Comparison of ENCODE assay signal across 19 cellular contexts in genomic region chr1:185998391-185998790, GRCh38.
DNase-seq lines count a peak whose midpoint lies in the region; ATAC-seq and TF ChIP-seq lines count a peak whose summit lies in the region.
"Had no signal": no experiment of that assay in that cellular context is flagged by ENCODE, and none has a peak within 500 bp of the region (broad histone marks: within the 10 kb centered on the region; RNA-seq: fewer than 3 reads in every experiment).

No MANE protein-coding gene starts in this region.

- H3K4me1 ChIP-seq in HCT116 (ENCODE audit: control insufficient read depth in 1 of 2, insufficient read depth in 2 of 2, low read length in 2 of 2) (no peaks in the 10 kb centered on the region), tibial nerve (no peaks in the 10 kb centered on the region)
- H3K4me1 ChIP-seq: prostate gland had no signal

- no peak overlapping the region for H3K9ac ChIP-seq in HCT116 (ENCODE audit: low read length)
- H3K9ac ChIP-seq: BLaER1 treated with 17β-estradiol and CSF1 and Interleukin-3, amounts not matched to agents 10 nM and 100 nM had no signal

- ATAC-seq in HCT116 (no peak; the same call in 1 of the 2 replicates), SK-N-SH treated with all-trans-retinoic acid at 6 μM for 48 hours (peak; percentile 45; the same call in 1 of the 3 replicates), GM19328 (IDR thresholded peaks at IDR 0.05; ENCODE audit: unreplicated experiment) (no peak), GM21619 (IDR thresholded peaks at IDR 0.05; ENCODE audit: unreplicated experiment) (no peak)
- ATAC-seq: activated naive CD8-positive, alpha-beta T cell treated with anti-CD3 and anti-CD28 coated beads, Interleukin-2, amount 50 U/mL, for 24 hours; activated T-cell treated with anti-CD3 and anti-CD28 coated beads, Interleukin-2, amount 50 U/mL, for 72 hours; left colon had no signal

- H3K27ac ChIP-seq in C4-2B (no peak overlapping the region), HCT116 (ENCODE audit: low read depth, low read length) (no peak overlapping the region), tibial nerve (no peak overlapping the region)
- H3K27ac ChIP-seq: BLaER1 treated with 17β-estradiol and CSF1 and Interleukin-3, amounts not matched to agents 10 nM and 100 nM; prostate gland; RWPE1 had no signal

- TF ChIP-seq POLR2A in HCT116 (IDR thresholded peaks at IDR 0.05; ENCODE audit: borderline replicate concordance, extremely low read depth, insufficient read depth, insufficient read length) (no peak), tibial nerve (IDR thresholded peaks at IDR 0.05) (no peak)

- DNase-seq in HCT116 (ENCODE audit: low read depth, low spot score) (no peak), iPS-NIHi7 (ENCODE audit: extremely low spot score) (peak; percentile 17), tibial nerve (ENCODE audit: low spot score in 2 of 2) (no peak), DMS79 treated with DMSO at 0.1 percent for 48 hours (lab: John Stamatoyannopoulos, UW) (no peak)
- DNase-seq: activated CD4-positive, alpha-beta T cell treated with anti-CD3 and anti-CD28 coated beads, Interleukin-2, amount 50 U/mL, for 1 hour; activated naive CD8-positive, alpha-beta T cell treated with anti-CD3 and anti-CD28 coated beads, Interleukin-2, amount 50 U/mL, for 24 hours; activated T-cell treated with anti-CD3 and anti-CD28 coated beads, Interleukin-2, amount 50 U/mL, for 72 hours; GF-D8; glutamatergic neuron; left colon; NCI-H187; T-helper 2 cell had no signal

- no TSS peak for BruUV-seq in HCT116 (replicated peaks; lab: Mats Ljungman, UMichigan)

- no peaks in the 10 kb centered on the region for H4K20me1 ChIP-seq in HCT116 (ENCODE audit: insufficient read depth)
- H4K20me1 ChIP-seq: BLaER1 treated with 17β-estradiol and CSF1 and Interleukin-3, amounts not matched to agents 10 nM and 100 nM had no signal

- H3K4me3 ChIP-seq in HCT116 (replicated peaks in 1 of 2; ENCODE audit: low read depth in 1 of 2, low read length in 2 of 2) (no peak overlapping the region), tibial nerve (no peak overlapping the region)
- H3K4me3 ChIP-seq: BLaER1 treated with 17β-estradiol and CSF1 and Interleukin-3, amounts not matched to agents 10 nM and 100 nM; prostate gland had no signal

- H3K9me2 ChIP-seq in HCT116 (ENCODE audit: insufficient read depth), result no peaks in the 10 kb centered on the region

- H3K36me3 ChIP-seq in HCT116 (ENCODE audit: control insufficient read depth in 1 of 2, insufficient read depth in 2 of 2, low read length in 2 of 2) (no peaks in the 10 kb centered on the region), tibial nerve (no peaks in the 10 kb centered on the region)
- H3K36me3 ChIP-seq: BLaER1 treated with 17β-estradiol and CSF1 and Interleukin-3, amounts not matched to agents 10 nM and 100 nM; prostate gland had no signal

- TF ChIP-seq EP300 in tibial nerve (IDR thresholded peaks at IDR 0.05), result no peak

- RAD21 ChIA-PET in HCT116 (lab: Charles Lee; ENCODE audit: low non-redundant PET in 1 of 2, low total read pairs in 2 of 2, uncharacterized antibody in 2 of 2, unreplicated experiment in 2 of 2), result no interaction called here

- peak; percentile 38 for TF ChIP-seq RAD21 in HCT116 (IDR thresholded peaks at IDR 0.05; ENCODE audit: low read depth)

- CTCF ChIA-PET in HCT116 (lab: Charles Lee), result interaction anchor here (1.2 to 1.9 kb wide), 4 partner anchors 9 to 278 kb away, joined by 3 to 7 read pairs (median 5); no protein-coding TSS in a partner anchor

- TF ChIP-seq CTCF in C4-2B (conservative IDR thresholded peaks at IDR 0.05) (peak; percentile 34), HCT116 (IDR thresholded peaks at IDR 0.05 in 2 of 3, conservative IDR thresholded peaks at IDR 0.05 in 1 of 3; ENCODE audit: borderline replicate concordance in 1 of 3, insufficient read depth in 1 of 3, low read depth in 2 of 3, low read length in 2 of 3) (peak in 2 of 3 experiments; percentile 10 to 18; a peak in 1 of 6 replicates), tibial nerve (IDR thresholded peaks at IDR 0.05) (no peak)

- 88 to 96% methylated on average over 2 of the region's 2 CpGs for WGBS in tibial nerve, 2 donors

- H3K4me2 ChIP-seq in HCT116 (ENCODE audit: low read length), result no peak overlapping the region

- POLR2A ChIA-PET in HCT116 (lab: Charles Lee), result no interaction called here

- intact Hi-C loops in HCT116 (cut with micrococcal nuclease), result no loop called here

- H3K9me3 ChIP-seq in HCT116 (ENCODE audit: control insufficient read depth in 1 of 2, insufficient read depth in 1 of 2, low read depth in 1 of 2, low read length in 2 of 2) (no peaks in the 10 kb centered on the region), tibial nerve (no peaks in the 10 kb centered on the region)
- H3K9me3 ChIP-seq: BLaER1 treated with 17β-estradiol and CSF1 and Interleukin-3, amounts not matched to agents 10 nM and 100 nM; prostate gland had no signal

- no peaks in the 10 kb centered on the region for H3K79me2 ChIP-seq in HCT116 (ENCODE audit: insufficient read depth, low read length)

- H3K27me3 ChIP-seq in HCT116 (ENCODE audit: insufficient read depth, low read length) (no peaks in the 10 kb centered on the region), tibial nerve (no peaks in the 10 kb centered on the region)
- H3K27me3 ChIP-seq: BLaER1 treated with 17β-estradiol and CSF1 and Interleukin-3, amounts not matched to agents 10 nM and 100 nM had no signal

- no peak overlapping the region for H2AFZ ChIP-seq in HCT116 (ENCODE audit: low read depth, low read length, poor library complexity, severe bottlenecking)

TF ChIP-seq in HCT116, 20 proteins besides CTCF, POLR2A, EP300 and RAD21:
- no peak for TF ChIP-seq EGR1 (IDR thresholded peaks at IDR 0.05; ENCODE audit: low read depth)

TF ChIP-seq in SK-N-SH treated with all-trans-retinoic acid at 6 μM for 48 hours, 23 proteins besides CTCF, POLR2A, EP300 and RAD21:
- TF ChIP-seq ZNF565 (CRISPR knock-in tag; conservative IDR thresholded peaks at IDR 0.05; ENCODE audit: low read depth) (no peak), ESRRG (CRISPR knock-in tag; IDR thresholded peaks at IDR 0.05) (no peak)

Comparison
In these comparisons a context has a peak if more than half of its experiments do, and no peak if none do; other contexts are left out.
1. CTCF ChIP-seq: peak in C4-2B (single experiment) and HCT116 (2 of 3); none in tibial nerve (0 of 5).